ENCODE assay signal across 8 cellular contexts in genomic region chr1:203794764-203795381, GRCh38. TPM values are rescaled to one million over a fixed set of nuclear protein-coding genes. Genes with fewer than 3 reads are reported as not detected.
DNase-seq lines count a peak whose midpoint lies in the region; ATAC-seq, FAIRE-seq and TF ChIP-seq lines count a peak whose summit lies in the region.

No MANE protein-coding gene starts in this region.

- H3K4me3 ChIP-seq in astrocyte (ENCODE audit: insufficient read depth, low read depth, low read length) (peak overlapping the region; percentile 85), liver (ENCODE audit: low read depth in 1 of 3, low read length in 3 of 3) (peak overlapping the region in 2 of 3 donors; percentile 34 to 63), thymus (ENCODE audit: low read length) (peak overlapping the region; percentile 85)

- H3K27me3 Mint-ChIP-seq in astrocyte (ENCODE audit: low read depth, unreplicated experiment) = no peaks in the 10 kb centered on the region

- H4K20me1 ChIP-seq in astrocyte (ENCODE audit: insufficient read depth, low read length) = peaks cover 39% of the 10 kb centered on the region

- 85% methylated on average over 17 of the region's 17 CpGs for WGBS in liver
- WGBS in thymus = 86% methylated on average over 17 of the region's 17 CpGs

- no peak for FAIRE-seq in astrocyte (lab: Jason Lieb, UNC)

- peak overlapping the region; percentile 85 for H3K4me2 ChIP-seq in astrocyte (ENCODE audit: low read length)

- H3K4me1 Mint-ChIP-seq in astrocyte (ENCODE audit: low read depth, unreplicated experiment) = peaks cover 28% of the 10 kb centered on the region

- H3K27ac ChIP-seq in astrocyte (ENCODE audit: low read depth, low read length) (peak overlapping the region; percentile 95), liver (ENCODE audit: low read depth in 1 of 2, low read length in 2 of 2) (peak overlapping the region; percentile 90 to 99), thymus (ENCODE audit: low read depth) (no peak overlapping the region)

- H3K79me2 ChIP-seq in astrocyte (ENCODE audit: insufficient read depth, low read length) = peaks cover 40% of the 10 kb centered on the region

- H3K36me3 ChIP-seq in astrocyte (ENCODE audit: insufficient read depth, low read length) = peaks cover 18% of the 10 kb centered on the region
- no peaks in the 10 kb centered on the region for H3K36me3 ChIP-seq in liver (ENCODE audit: control insufficient read depth in 4 of 4, insufficient read depth in 3 of 4, low read depth in 1 of 4, low read length in 3 of 4)
- peaks cover 6% of the 10 kb centered on the region for H3K36me3 ChIP-seq in thymus (ENCODE audit: control insufficient read depth, insufficient read depth)

- TF ChIP-seq CTCF in astrocyte (IDR thresholded peaks at IDR 0.05; ENCODE audit: insufficient read depth, low read depth, low read length) = no peak
- no peak for TF ChIP-seq CTCF in liver (IDR thresholded peaks at IDR 0.05; ENCODE audit: low read depth, low read length, missing input control)

- ATAC-seq in GM21390 (IDR thresholded peaks at IDR 0.05; ENCODE audit: unreplicated experiment) (no peak), HG02642 (IDR thresholded peaks at IDR 0.05; ENCODE audit: poor library complexity, unreplicated experiment) (no peak)

- H2AFZ ChIP-seq in astrocyte (ENCODE audit: low read depth, low read length) = peak overlapping the region; percentile 20

- TF ChIP-seq RAD21 in liver (IDR thresholded peaks at IDR 0.05) = no peak

- peak overlapping the region; percentile 99 for H3K9ac ChIP-seq in astrocyte (ENCODE audit: low read length)
- peak overlapping the region in 1 of 2 donors; percentile 45 for H3K9ac ChIP-seq in liver (ENCODE audit: low read depth in 1 of 2, low read length in 2 of 2)

- H3K27ac Mint-ChIP-seq in astrocyte (ENCODE audit: unreplicated experiment) = peak overlapping the region; percentile 100

- no peaks in the 10 kb centered on the region for H3K27me3 ChIP-seq in astrocyte (ENCODE audit: insufficient read depth, low read length)
- no peaks in the 10 kb centered on the region for H3K27me3 ChIP-seq in liver (ENCODE audit: control insufficient read depth in 4 of 4, insufficient read depth in 4 of 4, low read length in 3 of 4)
- no peaks in the 10 kb centered on the region for H3K27me3 ChIP-seq in thymus (ENCODE audit: control insufficient read depth, insufficient read depth)

- H3K4me1 ChIP-seq in astrocyte (ENCODE audit: insufficient read depth, low read length) (peaks cover 21% of the 10 kb centered on the region), liver (ENCODE audit: control insufficient read depth in 4 of 4, insufficient read depth in 4 of 4, low read length in 3 of 4) (peaks cover 7 to 31% (median 17%) of the 10 kb centered on the region in 4 donors), thymus (ENCODE audit: control insufficient read depth, insufficient read depth, low read length) (peaks cover 15% of the 10 kb centered on the region)

- peaks cover 14% of the 10 kb centered on the region for H3K36me3 Mint-ChIP-seq in astrocyte (ENCODE audit: low read depth, unreplicated experiment)

- H3K9me3 ChIP-seq in astrocyte (ENCODE audit: insufficient read depth, low read depth, low read length) = no peaks in the 10 kb centered on the region
- no peaks in the 10 kb centered on the region for H3K9me3 ChIP-seq in liver (ENCODE audit: control insufficient read depth in 4 of 4, low read length in 3 of 4)
- no peaks in the 10 kb centered on the region for H3K9me3 ChIP-seq in thymus (ENCODE audit: control insufficient read depth)

- peak; percentile 46 for DNase-seq in activated CD8-positive, alpha-beta memory T cell treated with anti-CD3 and anti-CD28 coated beads, Interleukin-2, amount 50 U/mL, for 48 hours
- no peak for DNase-seq in activated CD8-positive, alpha-beta memory T cell treated with anti-CD3 and anti-CD28 coated beads for 24 hours
- DNase-seq in astrocyte (ENCODE audit: low read depth) (no peak), hippocampal formation (lab: John Stamatoyannopoulos, UW) (no peak)

- peak overlapping the region; percentile 91 for H3K4me3 Mint-ChIP-seq in astrocyte (ENCODE audit: unreplicated experiment)

- peaks cover 2% of the 10 kb centered on the region for H3K9me3 Mint-ChIP-seq in astrocyte (ENCODE audit: unreplicated experiment)

TF ChIP-seq in liver, 16 proteins besides CTCF, POLR2A, EP300 and RAD21:
- no peak for TF ChIP-seq RXRA (IDR thresholded peaks at IDR 0.05)
- TF ChIP-seq SP1 (IDR thresholded peaks at IDR 0.05) = no peak
- TF ChIP-seq, protein P1, sequence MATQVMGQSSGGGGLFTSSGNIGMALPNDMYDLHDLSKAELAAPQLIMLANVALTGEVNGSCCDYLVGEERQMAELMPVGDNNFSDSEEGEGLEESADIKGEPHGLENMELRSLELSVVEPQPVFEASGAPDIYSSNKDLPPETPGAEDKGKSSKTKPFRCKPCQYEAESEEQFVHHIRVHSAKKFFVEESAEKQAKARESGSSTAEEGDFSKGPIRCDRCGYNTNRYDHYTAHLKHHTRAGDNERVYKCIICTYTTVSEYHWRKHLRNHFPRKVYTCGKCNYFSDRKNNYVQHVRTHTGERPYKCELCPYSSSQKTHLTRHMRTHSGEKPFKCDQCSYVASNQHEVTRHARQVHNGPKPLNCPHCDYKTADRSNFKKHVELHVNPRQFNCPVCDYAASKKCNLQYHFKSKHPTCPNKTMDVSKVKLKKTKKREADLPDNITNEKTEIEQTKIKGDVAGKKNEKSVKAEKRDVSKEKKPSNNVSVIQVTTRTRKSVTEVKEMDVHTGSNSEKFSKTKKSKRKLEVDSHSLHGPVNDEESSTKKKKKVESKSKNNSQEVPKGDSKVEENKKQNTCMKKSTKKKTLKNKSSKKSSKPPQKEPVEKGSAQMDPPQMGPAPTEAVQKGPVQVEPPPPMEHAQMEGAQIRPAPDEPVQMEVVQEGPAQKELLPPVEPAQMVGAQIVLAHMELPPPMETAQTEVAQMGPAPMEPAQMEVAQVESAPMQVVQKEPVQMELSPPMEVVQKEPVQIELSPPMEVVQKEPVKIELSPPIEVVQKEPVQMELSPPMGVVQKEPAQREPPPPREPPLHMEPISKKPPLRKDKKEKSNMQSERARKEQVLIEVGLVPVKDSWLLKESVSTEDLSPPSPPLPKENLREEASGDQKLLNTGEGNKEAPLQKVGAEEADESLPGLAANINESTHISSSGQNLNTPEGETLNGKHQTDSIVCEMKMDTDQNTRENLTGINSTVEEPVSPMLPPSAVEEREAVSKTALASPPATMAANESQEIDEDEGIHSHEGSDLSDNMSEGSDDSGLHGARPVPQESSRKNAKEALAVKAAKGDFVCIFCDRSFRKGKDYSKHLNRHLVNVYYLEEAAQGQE (IDR thresholded peaks at IDR 0.05) = no peak
- TF ChIP-seq GABPA (IDR thresholded peaks at IDR 0.05 in 1 of 2, conservative IDR thresholded peaks at IDR 0.05 in 1 of 2) = no peak
- TF ChIP-seq NR2F2 (IDR thresholded peaks at IDR 0.05) = no peak
- no peak for TF ChIP-seq HNF4A (conservative IDR thresholded peaks at IDR 0.05)
- TF ChIP-seq ATF3 (IDR thresholded peaks at IDR 0.05) = no peak
- TF ChIP-seq FOXA1 (IDR thresholded peaks at IDR 0.05) = no peak
- no peak for TF ChIP-seq JUND (IDR thresholded peaks at IDR 0.05)
- TF ChIP-seq EGR1 (IDR thresholded peaks at IDR 0.05; ENCODE audit: low read depth in 2 of 2) = no peak
- no peak for TF ChIP-seq ZBTB33 (IDR thresholded peaks at IDR 0.05)
TF ChIP-seq in liver: peak in this region for 0.

RNA-seq across cellular contexts. Expression of gene ZBED6, which starts 0.6 kb away (rescaled TPM):
- total RNA-seq in astrocyte (34.1 and 36.2 TPM in 2 replicates), liver (10 to 100 TPM in 1 of 2 donors, 1 to 10 TPM in 1; 4.9 to 14.1 TPM)
- polyA plus RNA-seq in liver (1 to 10 TPM; 2.4 to 2.9 TPM), thymus (0.94 TPM)

RNA-seq across cellular contexts. Expression of gene ZC3H11A, which starts 0.6 kb away (rescaled TPM):
- total RNA-seq in astrocyte (87.4 and 87.6 TPM in 2 replicates), liver (10 to 100 TPM; 39.1 to 76.8 TPM)
- polyA plus RNA-seq in liver (10 to 100 TPM; 14.9 to 21.2 TPM), thymus (101 TPM)

RNA-seq across cellular contexts. Expression of gene LAX1, which starts 29.9 kb away (rescaled TPM):
- not detected in 2 replicates for total RNA-seq in astrocyte
- total RNA-seq in liver = under 1 TPM; 0.56 to 0.67 TPM
- under 1 TPM; 0.21 TPM for polyA plus RNA-seq in liver
- 5.1 TPM for polyA plus RNA-seq in thymus
